23 cellular contexts compared by ENCODE assay signal in genomic region chr12:86122846-86123468, GRCh38.
DNase-seq lines count a peak whose midpoint lies in the region; ATAC-seq, FAIRE-seq and TF ChIP-seq lines count a peak whose summit lies in the region.
"Had no signal": no experiment of that assay in that cellular context is flagged by ENCODE, and none has a peak within 500 bp of the region (broad histone marks: within the 10 kb centered on the region; RNA-seq: fewer than 3 reads in every experiment).

No MANE protein-coding gene starts in this region.

- peak; percentile 78 for TF ChIP-seq EP300 in neural cell (conservative IDR thresholded peaks at IDR 0.05; ENCODE audit: poor library complexity, severe bottlenecking)
- no peak for TF ChIP-seq EP300 in ovary (IDR thresholded peaks at IDR 0.05)

- no peak overlapping the region for H4K5ac ChIP-seq in IMR-90 (ENCODE audit: low read depth, low read length)

- no peak overlapping the region for H2AK9ac ChIP-seq in IMR-90 (replicated peaks; ENCODE audit: low read depth, low read length, poor library complexity)

- no peak overlapping the region for H2BK20ac ChIP-seq in IMR-90 (ENCODE audit: low read depth, low read length)

- no peaks in the 10 kb centered on the region for H3K9me2 ChIP-seq in PC-3 (replicated peaks; ENCODE audit: low read length)
- no peaks in the 10 kb centered on the region for H3K9me2 ChIP-seq in neural cell (ENCODE audit: insufficient read depth, low read length)

- TF ChIP-seq CTCF in IMR-90 (conservative IDR thresholded peaks at IDR 0.05; ENCODE audit: low read depth, low read length) (no peak), PC-3 (conservative IDR thresholded peaks at IDR 0.05; ENCODE audit: low read depth, low read length) (no peak), bronchial epithelial cell (IDR thresholded peaks at IDR 0.05; ENCODE audit: insufficient read depth, low read length, severe bottlenecking) (no peak), neural cell (IDR thresholded peaks at IDR 0.05; ENCODE audit: poor library complexity, severe bottlenecking) (no peak), ovary (IDR thresholded peaks at IDR 0.05) (no peak), foreskin fibroblast (IDR thresholded peaks at IDR 0.05; ENCODE audit: low read depth, low read length) (no peak)

- no peak overlapping the region for H3K18ac ChIP-seq in IMR-90 (ENCODE audit: low read depth, low read length)

- no peaks in the 10 kb centered on the region for H3K27me3 ChIP-seq in IMR-90 (ENCODE audit: control insufficient read depth, insufficient read depth, low read length)
- H3K27me3 ChIP-seq in PC-3 (ENCODE audit: low read length), result no peaks in the 10 kb centered on the region
- no peaks in the 10 kb centered on the region for H3K27me3 ChIP-seq in bronchial epithelial cell (ENCODE audit: control insufficient read depth, insufficient read depth, low read length)
- H3K27me3 ChIP-seq in neural cell (ENCODE audit: insufficient read depth, low read depth, low read length), result no peaks in the 10 kb centered on the region
- no peaks in the 10 kb centered on the region for H3K27me3 ChIP-seq in ovary

- FAIRE-seq in bronchial epithelial cell (lab: Jason Lieb, UNC), result no peak
- FAIRE-seq: G401.6 had no signal

- in situ Hi-C loops in IMR-90 (cut with MboI; ENCODE audit: low sequenced_read_pairs), result no loop called here

- H3K4me2 ChIP-seq in IMR-90 (ENCODE audit: low read depth, low read length) (no peak overlapping the region), PC-3 (ENCODE audit: low read length) (peak overlapping the region; percentile 8; the same call in 1 of the 2 replicates), neural cell (ENCODE audit: low read length) (peak overlapping the region; percentile 18)
- H3K4me2 ChIP-seq: KMS-11 had no signal

- H2AK5ac ChIP-seq in IMR-90 (ENCODE audit: low read depth, low read length), result no peak overlapping the region

- H2AFZ ChIP-seq in IMR-90 (replicated peaks; ENCODE audit: low read length, poor library complexity), result no peak overlapping the region
- H2AFZ ChIP-seq in PC-3 (ENCODE audit: low read length), result no peak overlapping the region
- no peak overlapping the region for H2AFZ ChIP-seq in neural cell (ENCODE audit: low read depth, low read length)

- H3K4ac ChIP-seq in IMR-90 (ENCODE audit: low read depth, low read length), result no peak overlapping the region

- H3K27ac ChIP-seq in IMR-90 (ENCODE audit: insufficient read depth, low read length) (no peak overlapping the region), PC-3 (ENCODE audit: low read length) (no peak overlapping the region), neural cell (ENCODE audit: low read length) (peak overlapping the region; percentile 44), ovary (no peak overlapping the region)
- H3K27ac ChIP-seq: KMS-11 had no signal

- no peak overlapping the region for H4K8ac ChIP-seq in IMR-90 (ENCODE audit: low read depth in 2 of 2, low read length in 2 of 2)

- CTCF ChIA-PET in IMR-90 (lab: Yijun Ruan, JAX) (no interaction called here), PC-3 (lab: Charles Lee) (no interaction called here)

- H3K79me1 ChIP-seq in IMR-90 (ENCODE audit: low read depth in 1 of 2, low read length in 2 of 2), result no peaks in the 10 kb centered on the region

- no peaks in the 10 kb centered on the region for H4K20me1 ChIP-seq in IMR-90 (ENCODE audit: insufficient read depth, low read length)
- no peaks in the 10 kb centered on the region for H4K20me1 ChIP-seq in PC-3 (ENCODE audit: low read length)
- no peaks in the 10 kb centered on the region for H4K20me1 ChIP-seq in neural cell (ENCODE audit: insufficient read depth)

- no peak overlapping the region for H2BK15ac ChIP-seq in IMR-90 (ENCODE audit: low read depth, low read length)

- no peaks in the 10 kb centered on the region for H3K4me1 ChIP-seq in IMR-90 (ENCODE audit: control insufficient read depth, insufficient read depth, low read length)
- peaks cover 10% of the 10 kb centered on the region; the same call in 1 of the 2 replicates for H3K4me1 ChIP-seq in PC-3 (ENCODE audit: insufficient read depth, low read length)
- no peaks in the 10 kb centered on the region for H3K4me1 ChIP-seq in ovary (ENCODE audit: insufficient read depth)
- H3K4me1 ChIP-seq: HAP-1 had no signal

- no peak overlapping the region for H3K4me3 ChIP-seq in IMR-90 (ENCODE audit: insufficient read depth, low read depth, low read length)
- H3K4me3 ChIP-seq in PC-3 (ENCODE audit: low read length), result no peak overlapping the region
- no peak overlapping the region for H3K4me3 ChIP-seq in bronchial epithelial cell (ENCODE audit: low read depth, low read length)
- no peak overlapping the region for H3K4me3 ChIP-seq in neural cell (ENCODE audit: low read length)
- H3K4me3 ChIP-seq in ovary, result no peak overlapping the region
- H3K4me3 ChIP-seq in foreskin fibroblast (ENCODE audit: low read depth in 1 of 2, low read length in 2 of 2), result no peak overlapping the region
- H3K4me3 ChIP-seq: HAP-1 had no signal

- no peak overlapping the region for H3K56ac ChIP-seq in IMR-90 (ENCODE audit: extremely low read depth, insufficient read depth, low read length)

- TF ChIP-seq RAD21 in IMR-90 (IDR thresholded peaks at IDR 0.05; ENCODE audit: low read length) (no peak), neural cell (conservative IDR thresholded peaks at IDR 0.05) (no peak)

- H3F3A ChIP-seq in PC-3 (ENCODE audit: low read length, unreplicated experiment), result no peaks in the 10 kb centered on the region
- no peaks in the 10 kb centered on the region for H3F3A ChIP-seq in neural cell (ENCODE audit: insufficient read depth, low read length, poor library complexity, severe bottlenecking)

- no peaks in the 10 kb centered on the region for H3K9me1 ChIP-seq in IMR-90 (ENCODE audit: insufficient read depth, low read length)

- no peak overlapping the region for H3K14ac ChIP-seq in IMR-90 (replicated peaks; ENCODE audit: low read depth, low read length)

- H2BK5ac ChIP-seq in IMR-90 (ENCODE audit: low read depth, low read length, poor library complexity, severe bottlenecking), result no peak overlapping the region

- no peak overlapping the region for H3K23ac ChIP-seq in IMR-90 (ENCODE audit: low read depth, low read length)

- H3K9ac ChIP-seq in IMR-90 (ENCODE audit: low read depth, low read length) (no peak overlapping the region), PC-3 (ENCODE audit: low read length) (no peak overlapping the region), neural cell (ENCODE audit: low read length) (no peak overlapping the region)
- H3K9ac ChIP-seq: KMS-11 had no signal

- H3K79me2 ChIP-seq in PC-3 (ENCODE audit: low read length) (no peaks in the 10 kb centered on the region), neural cell (replicated peaks; ENCODE audit: insufficient read depth, low read length) (no peaks in the 10 kb centered on the region)

- H3K9me3 ChIP-seq in IMR-90 (ENCODE audit: control insufficient read depth, insufficient read depth, low read length) (no peaks in the 10 kb centered on the region), PC-3 (ENCODE audit: low read length) (no peaks in the 10 kb centered on the region), neural cell (ENCODE audit: low read length) (no peaks in the 10 kb centered on the region), ovary (no peaks in the 10 kb centered on the region)
- H3K9me3 ChIP-seq: HAP-1 had no signal

- ATAC-seq in IMR-90 (ENCODE audit: low read depth) (peak; percentile 81), PC-3 (peak; percentile 98)
- ATAC-seq: Panc1, T-cell had no signal

- H4K91ac ChIP-seq in IMR-90 (ENCODE audit: insufficient read depth, low read depth, low read length), result no peak overlapping the region

- H3K36me3 ChIP-seq in IMR-90 (ENCODE audit: control insufficient read depth, insufficient read depth, low read length), result no peaks in the 10 kb centered on the region
- H3K36me3 ChIP-seq in PC-3 (ENCODE audit: low read depth, low read length), result no peaks in the 10 kb centered on the region
- H3K36me3 ChIP-seq in bronchial epithelial cell (ENCODE audit: control insufficient read depth, insufficient read depth, low read length), result no peaks in the 10 kb centered on the region
- no peaks in the 10 kb centered on the region for H3K36me3 ChIP-seq in neural cell (ENCODE audit: insufficient read depth, low read length)
- H3K36me3 ChIP-seq in ovary, result no peaks in the 10 kb centered on the region
- H3K36me3 ChIP-seq: HAP-1 had no signal

- intact Hi-C loops in IMR-90 (cut with micrococcal nuclease) (no loop called here), PC-3 (cut with micrococcal nuclease) (no loop called here), posterior vena cava (cut with DNase I) (no loop called here), ovary (cut with DNase I) (no loop called here)

- no peak for TF ChIP-seq POLR2A in IMR-90 (IDR thresholded peaks at IDR 0.05; ENCODE audit: low read depth, low read length)
- no peak for TF ChIP-seq POLR2A in ovary (IDR thresholded peaks at IDR 0.05)

- no TSS peak for BruUV-seq in IMR-90 (replicated peaks; lab: Mats Ljungman, UMichigan)
- BruUV-seq in PC-3 (replicated peaks; lab: Mats Ljungman, UMichigan), result no TSS peak

- no CpG with 5 or more reads among the region's 3 CpGs for WGBS in IMR-90 (ENCODE audit: extremely low coverage in 2 of 2, insufficient read length in 1 of 2), 2 experiments
- WGBS in ovary, 3 donors, result 56 to 80% (median 72%) methylated on average over 3 of the region's 3 CpGs

- dilution Hi-C loops in IMR-90 (cut with HindIII; ENCODE audit: low sequenced_read_pairs, unreplicated experiment), result no loop called here

- H2BK120ac ChIP-seq in IMR-90 (ENCODE audit: low read depth, low read length), result no peak overlapping the region

- peak; percentile 2 for DNase-seq in IMR-90
- DNase-seq in PC-3, result peak; percentile 30
- peak; percentile 47 for DNase-seq in bronchial epithelial cell (ENCODE audit: low read depth)
- no peak for DNase-seq in posterior vena cava (ENCODE audit: low spot score)
- no peak for DNase-seq in ovary
- no peak for DNase-seq in foreskin fibroblast
- DNase-seq: C1 segment of cervical spinal cord; CD4-positive, alpha-beta memory T cell; COR-L47; DMS53; GOT3; NCI-H1092 treated with DMSO at 0.1 percent for 48 hours; NCI-H1436; NCI-H187; NCI-H2171 treated with DMSO at 0.1 percent for 48 hours; NCI-H446 treated with DMSO at 0.1 percent for 48 hours; NCI-H526; T-cell had no signal

- POLR2A ChIA-PET in IMR-90 (lab: Charles Lee; ENCODE audit: unreplicated experiment), result no interaction called here
- POLR2A ChIA-PET in PC-3 (lab: Charles Lee; ENCODE audit: unreplicated experiment), result no interaction called here

TF ChIP-seq in neural cell, 6 proteins besides CTCF, POLR2A, EP300 and RAD21:
- TF ChIP-seq MXI1 (conservative IDR thresholded peaks at IDR 0.05; ENCODE audit: poor library complexity, severe bottlenecking), result no peak
- TF ChIP-seq POLR2AphosphoS5 (IDR thresholded peaks at IDR 0.05), result peak; percentile 43
- no peak for TF ChIP-seq SMC3 (conservative IDR thresholded peaks at IDR 0.05; ENCODE audit: poor library complexity)
- no peak for TF ChIP-seq TAF1 (IDR thresholded peaks at IDR 0.05; ENCODE audit: low read depth)

Comparison
In these comparisons a context has a peak if more than half of its experiments do, and no peak if none do; other contexts are left out.
1. DNase-seq: peak in IMR-90 (single experiment), PC-3 (single experiment) and bronchial epithelial cell (single experiment); none in posterior vena cava (single experiment), ovary (0 of 5) and foreskin fibroblast (0 of 2).